18 cellular contexts compared by ENCODE assay signal in genomic region chr20:32288225-32288849, GRCh38.
"Had no signal": no experiment of that assay in that cellular context is flagged by ENCODE, and none has a peak within 500 bp of the region (broad histone marks: within the 10 kb centered on the region; RNA-seq: fewer than 3 reads in every experiment).

No MANE protein-coding gene starts in this region.

- H3K27ac ChIP-seq: adrenal gland, coronary artery, heart right ventricle, left ventricle myocardium inferior, ovary had no signal

- H3K36me3 ChIP-seq: adrenal gland, left ventricle myocardium inferior, ovary, transverse colon had no signal

- H3K4me3 ChIP-seq: adrenal gland, coronary artery, heart right ventricle, left ventricle myocardium inferior, ovary, transverse colon had no signal

- ATAC-seq: activated CD4-positive, CD25-positive, alpha-beta regulatory T cell treated with anti-CD3 and anti-CD28 coated beads, Interleukin-2, amount 50 U/mL, for 24 hours; heart right ventricle had no signal

- H3K9me3 ChIP-seq: adrenal gland, heart right ventricle, left ventricle myocardium inferior, ovary, transverse colon had no signal

- H3K4me3 Mint-ChIP-seq: neural crest cell had no signal

- H3K27me3 ChIP-seq: adrenal gland, heart right ventricle, ovary, transverse colon had no signal

- H3K9me3 Mint-ChIP-seq: neural crest cell had no signal

- DNase-seq: activated CD8-positive, alpha-beta memory T cell treated with anti-CD3 and anti-CD28 coated beads for 24 hours; activated gamma-delta T cell; caudate nucleus; effector CD4-positive, alpha-beta T cell; foreskin melanocyte; heart right ventricle; kidney; left ventricle myocardium inferior; mesendoderm; ovary; SHP77 treated with DMSO at 0.1 percent for 48 hours; stimulated activated CD4-positive, alpha-beta T cell treated with anti-CD3 and anti-CD28 coated beads, Interleukin-15, amount 100 ng/mL, for 24 hours; stimulated activated CD4-positive, alpha-beta T cell treated with anti-CD3 and anti-CD28 coated beads, Interleukin-4, amount 100 ng/mL, for 4 hours; transverse colon had no signal
